In the genomic region with DNA sequence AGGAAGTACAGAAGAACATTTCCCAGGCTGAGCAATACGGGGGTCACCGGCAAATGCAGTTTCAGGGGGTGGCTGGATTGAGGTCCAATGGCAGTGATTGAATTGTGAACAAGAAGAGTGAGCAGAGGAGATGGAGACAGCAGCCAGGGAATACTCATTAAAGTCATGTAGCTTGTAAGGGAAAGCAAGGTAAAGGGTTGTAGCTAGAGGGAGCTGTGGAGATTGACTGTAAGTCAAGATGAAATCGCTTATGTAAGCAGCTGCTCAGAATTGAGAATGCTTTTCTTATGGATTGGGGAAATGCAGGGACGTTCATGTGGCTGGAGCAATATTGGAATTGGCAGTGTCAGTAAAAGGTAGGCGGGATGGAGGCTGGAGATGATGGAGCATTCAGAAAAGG, we compare ENCODE assay signal across 8 cellular contexts.
DNase-seq lines count a peak whose midpoint lies in the region; ATAC-seq and TF ChIP-seq lines count a peak whose summit lies in the region.

No MANE protein-coding gene starts in this region.

- no peak overlapping the region for H3K4me2 ChIP-seq in mammary epithelial cell (ENCODE audit: insufficient read depth, low read depth, low read length)

- peaks cover 47 to 51% of the 10 kb centered on the region in 2 donors for H3K4me1 Mint-ChIP-seq in natural killer cell treated with Interleukin-12 subunit alpha and Interleukin-12 subunit beta and Interleukin-15 and Interleukin-18, amount 100 ng/mL, for 72 hours (ENCODE audit: low read depth in 2 of 2)

- WGBS in mammary epithelial cell (ENCODE audit: low coverage, missing lambda C conversion rate): 43% methylated on average over 5 of the region's 5 CpGs

- no peak overlapping the region for H3K4me3 ChIP-seq in mammary epithelial cell (replicated peaks in 1 of 3; ENCODE audit: insufficient read depth in 1 of 3, low read depth in 2 of 3, low read length in 3 of 3)

- no peaks in the 10 kb centered on the region for H3K36me3 ChIP-seq in mammary epithelial cell (ENCODE audit: insufficient read depth, low read length)

- peak overlapping the region; percentile 9 for H3K4me3 Mint-ChIP-seq in natural killer cell treated with Interleukin-12 subunit alpha and Interleukin-12 subunit beta and Interleukin-15 and Interleukin-18, amount 100 ng/mL, for 72 hours

- in situ Hi-C loops in G401 (cut with HindIII; ENCODE audit: low sequenced_read_pairs): no loop called here
- in situ Hi-C loops in mammary epithelial cell (cut with MboI; ENCODE audit: low sequenced_read_pairs in 2 of 2): no loop called here

- H3K27me3 ChIP-seq in mammary epithelial cell (ENCODE audit: insufficient read depth, low read length): peaks cover 10% of the 10 kb centered on the region

- H3K79me2 ChIP-seq in mammary epithelial cell (ENCODE audit: insufficient read depth, low read length): no peaks in the 10 kb centered on the region

- no peaks in the 10 kb centered on the region for H4K20me1 ChIP-seq in mammary epithelial cell (ENCODE audit: insufficient read depth, low read length)

- dilution Hi-C loops in mammary epithelial cell (cut with HindIII; ENCODE audit: low sequenced_read_pairs): no loop called here

- no peak overlapping the region for H3K9ac ChIP-seq in mammary epithelial cell (ENCODE audit: insufficient read depth, low read length)

- H3K4me1 ChIP-seq in mammary epithelial cell (ENCODE audit: insufficient read depth, low read length): no peaks in the 10 kb centered on the region

- H3K27me3 Mint-ChIP-seq in natural killer cell treated with Interleukin-12 subunit alpha and Interleukin-12 subunit beta and Interleukin-15 and Interleukin-18, amount 100 ng/mL, for 72 hours: peaks cover 0 to 2% of the 10 kb centered on the region in 2 donors

- ATAC-seq in natural killer cell treated with Interleukin-12 subunit alpha and Interleukin-12 subunit beta and Interleukin-15 and Interleukin-18, amount 100 ng/mL, for 72 hours: no peak
- ATAC-seq in HG03095 (IDR thresholded peaks at IDR 0.05; ENCODE audit: unreplicated experiment) (no peak), HG03139 (IDR thresholded peaks at IDR 0.05; ENCODE audit: unreplicated experiment) (no peak), HG02759 (IDR thresholded peaks at IDR 0.05; ENCODE audit: unreplicated experiment) (no peak)

- H3K36me3 Mint-ChIP-seq in natural killer cell treated with Interleukin-12 subunit alpha and Interleukin-12 subunit beta and Interleukin-15 and Interleukin-18, amount 100 ng/mL, for 72 hours: peaks cover 13% of the 10 kb centered on the region

- TF ChIP-seq CTCF in LNCAP (IDR thresholded peaks at IDR 0.05) (peak; percentile 63), mammary epithelial cell (conservative IDR thresholded peaks at IDR 0.05 in 1 of 2, IDR thresholded peaks at IDR 0.05 in 1 of 2; ENCODE audit: extremely low read depth in 1 of 2, insufficient read depth in 1 of 2, low read depth in 1 of 2, low read length in 2 of 2) (peak; percentile 22 to 62)

- no TSS peak for BruUV-seq in mammary epithelial cell (replicated peaks; lab: Mats Ljungman, UMichigan)

- H3K9me3 Mint-ChIP-seq in natural killer cell treated with Interleukin-12 subunit alpha and Interleukin-12 subunit beta and Interleukin-15 and Interleukin-18, amount 100 ng/mL, for 72 hours: peaks cover 3% of the 10 kb centered on the region

- DNase-seq in G401 (ENCODE audit: low spot score) (peak; percentile 17), mammary epithelial cell (peak; percentile 21), SK-N-DZ (ENCODE audit: low spot score) (no peak)
- DNase-seq in natural killer cell treated with Interleukin-12 subunit alpha and Interleukin-12 subunit beta and Interleukin-15 and Interleukin-18, amount 100 ng/mL, for 72 hours (ENCODE audit: low spot score): no peak

- no peaks in the 10 kb centered on the region for H3K9me3 ChIP-seq in mammary epithelial cell (replicated peaks; ENCODE audit: insufficient read depth, low read length)

- H2AFZ ChIP-seq in mammary epithelial cell (ENCODE audit: low read depth, low read length): no peak overlapping the region

- CTCF ChIA-PET in mammary epithelial cell (lab: Charles Lee; ENCODE audit: low non-redundant PET): interaction anchor here (0.6 kb wide), 1 partner anchor 18 kb away, joined by 4 read pairs; no protein-coding TSS in a partner anchor

- intact Hi-C loops in mammary epithelial cell (cut with micrococcal nuclease): no loop called here

- H3K27ac Mint-ChIP-seq in natural killer cell treated with Interleukin-12 subunit alpha and Interleukin-12 subunit beta and Interleukin-15 and Interleukin-18, amount 100 ng/mL, for 72 hours: peak overlapping the region in 1 of 2 donors; percentile 20

- no peak overlapping the region for H3K27ac ChIP-seq in mammary epithelial cell (ENCODE audit: insufficient read depth, low read depth, low read length)

Comparison
In these comparisons a context has a peak if more than half of its experiments do, and no peak if none do; other contexts are left out.
1. DNase-seq: peak in G401 (single experiment) and mammary epithelial cell (single experiment); none in natural killer cell treated with Interleukin-12 subunit alpha and Interleukin-12 subunit beta and Interleukin-15 and Interleukin-18, amount 100 ng/mL, for 72 hours (single experiment) and SK-N-DZ (single experiment).